In the genomic region with DNA sequence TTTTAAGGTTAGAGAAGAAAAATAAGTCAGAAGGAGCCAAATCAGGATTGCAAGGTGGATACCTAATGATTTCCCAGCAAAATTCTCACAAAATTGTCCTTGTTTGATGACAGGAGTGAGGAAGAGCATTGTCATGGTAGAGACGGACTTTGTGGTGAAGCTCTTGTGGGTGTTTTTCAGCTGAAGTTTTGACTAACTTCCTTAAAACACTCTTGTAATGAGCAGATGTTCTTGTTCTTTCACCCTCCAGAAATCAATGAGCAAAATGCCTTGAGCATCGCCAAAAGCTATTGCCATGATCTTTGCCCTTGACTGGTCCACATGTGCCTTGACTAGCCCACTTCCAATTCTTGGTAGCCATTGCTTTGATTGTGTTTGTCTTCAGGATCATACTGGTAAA, we compare ENCODE assay signal across 1 cellular context.
TF ChIP-seq lines count a peak whose summit lies in the region.

No MANE protein-coding gene starts in this region.

TF ChIP-seq in GM12878, 131 proteins besides CTCF, POLR2A, EP300 and RAD21 (continued from another document):
- TF ChIP-seq, protein P1, sequence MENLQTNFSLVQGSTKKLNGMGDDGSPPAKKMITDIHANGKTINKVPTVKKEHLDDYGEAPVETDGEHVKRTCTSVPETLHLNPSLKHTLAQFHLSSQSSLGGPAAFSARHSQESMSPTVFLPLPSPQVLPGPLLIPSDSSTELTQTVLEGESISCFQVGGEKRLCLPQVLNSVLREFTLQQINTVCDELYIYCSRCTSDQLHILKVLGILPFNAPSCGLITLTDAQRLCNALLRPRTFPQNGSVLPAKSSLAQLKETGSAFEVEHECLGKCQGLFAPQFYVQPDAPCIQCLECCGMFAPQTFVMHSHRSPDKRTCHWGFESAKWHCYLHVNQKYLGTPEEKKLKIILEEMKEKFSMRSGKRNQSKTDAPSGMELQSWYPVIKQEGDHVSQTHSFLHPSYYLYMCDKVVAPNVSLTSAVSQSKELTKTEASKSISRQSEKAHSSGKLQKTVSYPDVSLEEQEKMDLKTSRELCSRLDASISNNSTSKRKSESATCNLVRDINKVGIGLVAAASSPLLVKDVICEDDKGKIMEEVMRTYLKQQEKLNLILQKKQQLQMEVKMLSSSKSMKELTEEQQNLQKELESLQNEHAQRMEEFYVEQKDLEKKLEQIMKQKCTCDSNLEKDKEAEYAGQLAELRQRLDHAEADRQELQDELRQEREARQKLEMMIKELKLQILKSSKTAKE (IDR thresholded peaks at IDR 0.05; ENCODE audit: low read depth, poor library complexity, severe bottlenecking), result no peak
- TF ChIP-seq MEF2B (IDR thresholded peaks at IDR 0.05; ENCODE audit: partially characterized antibody, poor library complexity, severe bottlenecking) (no peak), BMI1 (IDR thresholded peaks at IDR 0.05; ENCODE audit: borderline replicate concordance) (no peak), SUPT20H (IDR thresholded peaks at IDR 0.05; ENCODE audit: borderline replicate concordance, control insufficient read depth, low read depth, low read length) (no peak), IRF4 (IDR thresholded peaks at IDR 0.05; ENCODE audit: low read depth, low read length) (peak; percentile 63), BCL11A (IDR thresholded peaks at IDR 0.05; ENCODE audit: low read depth, low read length) (0 out of 2 replicates have a peak, but pooled peaks have one; percentile 12), NFYA (IDR thresholded peaks at IDR 0.05; ENCODE audit: borderline replicate concordance, low read depth, low read length) (no peak), SPI1 (IDR thresholded peaks at IDR 0.05; ENCODE audit: borderline replicate concordance, insufficient read depth, low read depth, low read length) (no peak), ESRRA (IDR thresholded peaks at IDR 0.05; ENCODE audit: low read length) (no peak), JUND (IDR thresholded peaks at IDR 0.05; ENCODE audit: low read depth, low read length) (no peak), PML (IDR thresholded peaks at IDR 0.05; ENCODE audit: low read length) (no peak), RBBP5 (conservative IDR thresholded peaks at IDR 0.05) (no peak), HCFC1 (IDR thresholded peaks at IDR 0.05; ENCODE audit: low read length) (no peak), POLR2AphosphoS2 (IDR thresholded peaks at IDR 0.05; ENCODE audit: low read depth, low read length) (no peak), TCF12 (IDR thresholded peaks at IDR 0.05; ENCODE audit: low read depth, low read length) (no peak), JUNB (IDR thresholded peaks at IDR 0.05) (peak; percentile 46), LARP7 (IDR thresholded peaks at IDR 0.05) (no peak), SMC3 (IDR thresholded peaks at IDR 0.05; ENCODE audit: borderline replicate concordance, low read length) (no peak), TAF1 (IDR thresholded peaks at IDR 0.05; ENCODE audit: borderline replicate concordance, low read depth, low read length) (no peak), RAD51 (IDR thresholded peaks at IDR 0.05) (no peak), HDAC2 (IDR thresholded peaks at IDR 0.05) (no peak), ZSCAN29 (IDR thresholded peaks at IDR 0.05) (no peak), DPF2 (IDR thresholded peaks at IDR 0.05) (0 out of 2 replicates have a peak, but pooled peaks have one; percentile 31), WRNIP1 (IDR thresholded peaks at IDR 0.05; ENCODE audit: borderline replicate concordance, low read depth, low read length) (no peak), RUNX3 (IDR thresholded peaks at IDR 0.05; ENCODE audit: low read length) (peak; percentile 71), NBN (IDR thresholded peaks at IDR 0.05) (no peak)
- TF ChIP-seq, protein P2, sequence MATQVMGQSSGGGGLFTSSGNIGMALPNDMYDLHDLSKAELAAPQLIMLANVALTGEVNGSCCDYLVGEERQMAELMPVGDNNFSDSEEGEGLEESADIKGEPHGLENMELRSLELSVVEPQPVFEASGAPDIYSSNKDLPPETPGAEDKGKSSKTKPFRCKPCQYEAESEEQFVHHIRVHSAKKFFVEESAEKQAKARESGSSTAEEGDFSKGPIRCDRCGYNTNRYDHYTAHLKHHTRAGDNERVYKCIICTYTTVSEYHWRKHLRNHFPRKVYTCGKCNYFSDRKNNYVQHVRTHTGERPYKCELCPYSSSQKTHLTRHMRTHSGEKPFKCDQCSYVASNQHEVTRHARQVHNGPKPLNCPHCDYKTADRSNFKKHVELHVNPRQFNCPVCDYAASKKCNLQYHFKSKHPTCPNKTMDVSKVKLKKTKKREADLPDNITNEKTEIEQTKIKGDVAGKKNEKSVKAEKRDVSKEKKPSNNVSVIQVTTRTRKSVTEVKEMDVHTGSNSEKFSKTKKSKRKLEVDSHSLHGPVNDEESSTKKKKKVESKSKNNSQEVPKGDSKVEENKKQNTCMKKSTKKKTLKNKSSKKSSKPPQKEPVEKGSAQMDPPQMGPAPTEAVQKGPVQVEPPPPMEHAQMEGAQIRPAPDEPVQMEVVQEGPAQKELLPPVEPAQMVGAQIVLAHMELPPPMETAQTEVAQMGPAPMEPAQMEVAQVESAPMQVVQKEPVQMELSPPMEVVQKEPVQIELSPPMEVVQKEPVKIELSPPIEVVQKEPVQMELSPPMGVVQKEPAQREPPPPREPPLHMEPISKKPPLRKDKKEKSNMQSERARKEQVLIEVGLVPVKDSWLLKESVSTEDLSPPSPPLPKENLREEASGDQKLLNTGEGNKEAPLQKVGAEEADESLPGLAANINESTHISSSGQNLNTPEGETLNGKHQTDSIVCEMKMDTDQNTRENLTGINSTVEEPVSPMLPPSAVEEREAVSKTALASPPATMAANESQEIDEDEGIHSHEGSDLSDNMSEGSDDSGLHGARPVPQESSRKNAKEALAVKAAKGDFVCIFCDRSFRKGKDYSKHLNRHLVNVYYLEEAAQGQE (IDR thresholded peaks at IDR 0.05; ENCODE audit: low read depth, low read length), result no peak
- TF ChIP-seq, protein P3, sequence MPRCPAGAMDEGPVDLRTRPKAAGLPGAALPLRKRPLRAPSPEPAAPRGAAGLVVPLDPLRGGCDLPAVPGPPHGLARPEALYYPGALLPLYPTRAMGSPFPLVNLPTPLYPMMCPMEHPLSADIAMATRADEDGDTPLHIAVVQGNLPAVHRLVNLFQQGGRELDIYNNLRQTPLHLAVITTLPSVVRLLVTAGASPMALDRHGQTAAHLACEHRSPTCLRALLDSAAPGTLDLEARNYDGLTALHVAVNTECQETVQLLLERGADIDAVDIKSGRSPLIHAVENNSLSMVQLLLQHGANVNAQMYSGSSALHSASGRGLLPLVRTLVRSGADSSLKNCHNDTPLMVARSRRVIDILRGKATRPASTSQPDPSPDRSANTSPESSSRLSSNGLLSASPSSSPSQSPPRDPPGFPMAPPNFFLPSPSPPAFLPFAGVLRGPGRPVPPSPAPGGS (IDR thresholded peaks at IDR 0.05; ENCODE audit: borderline replicate concordance, insufficient read depth, low read depth, low read length, poor library complexity, severe bottlenecking), result no peak
- TF ChIP-seq, protein P4, sequence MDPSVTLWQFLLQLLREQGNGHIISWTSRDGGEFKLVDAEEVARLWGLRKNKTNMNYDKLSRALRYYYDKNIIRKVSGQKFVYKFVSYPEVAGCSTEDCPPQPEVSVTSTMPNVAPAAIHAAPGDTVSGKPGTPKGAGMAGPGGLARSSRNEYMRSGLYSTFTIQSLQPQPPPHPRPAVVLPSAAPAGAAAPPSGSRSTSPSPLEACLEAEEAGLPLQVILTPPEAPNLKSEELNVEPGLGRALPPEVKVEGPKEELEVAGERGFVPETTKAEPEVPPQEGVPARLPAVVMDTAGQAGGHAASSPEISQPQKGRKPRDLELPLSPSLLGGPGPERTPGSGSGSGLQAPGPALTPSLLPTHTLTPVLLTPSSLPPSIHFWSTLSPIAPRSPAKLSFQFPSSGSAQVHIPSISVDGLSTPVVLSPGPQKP (IDR thresholded peaks at IDR 0.05; ENCODE audit: low read depth, low read length), result no peak
- TF ChIP-seq, protein P5, sequence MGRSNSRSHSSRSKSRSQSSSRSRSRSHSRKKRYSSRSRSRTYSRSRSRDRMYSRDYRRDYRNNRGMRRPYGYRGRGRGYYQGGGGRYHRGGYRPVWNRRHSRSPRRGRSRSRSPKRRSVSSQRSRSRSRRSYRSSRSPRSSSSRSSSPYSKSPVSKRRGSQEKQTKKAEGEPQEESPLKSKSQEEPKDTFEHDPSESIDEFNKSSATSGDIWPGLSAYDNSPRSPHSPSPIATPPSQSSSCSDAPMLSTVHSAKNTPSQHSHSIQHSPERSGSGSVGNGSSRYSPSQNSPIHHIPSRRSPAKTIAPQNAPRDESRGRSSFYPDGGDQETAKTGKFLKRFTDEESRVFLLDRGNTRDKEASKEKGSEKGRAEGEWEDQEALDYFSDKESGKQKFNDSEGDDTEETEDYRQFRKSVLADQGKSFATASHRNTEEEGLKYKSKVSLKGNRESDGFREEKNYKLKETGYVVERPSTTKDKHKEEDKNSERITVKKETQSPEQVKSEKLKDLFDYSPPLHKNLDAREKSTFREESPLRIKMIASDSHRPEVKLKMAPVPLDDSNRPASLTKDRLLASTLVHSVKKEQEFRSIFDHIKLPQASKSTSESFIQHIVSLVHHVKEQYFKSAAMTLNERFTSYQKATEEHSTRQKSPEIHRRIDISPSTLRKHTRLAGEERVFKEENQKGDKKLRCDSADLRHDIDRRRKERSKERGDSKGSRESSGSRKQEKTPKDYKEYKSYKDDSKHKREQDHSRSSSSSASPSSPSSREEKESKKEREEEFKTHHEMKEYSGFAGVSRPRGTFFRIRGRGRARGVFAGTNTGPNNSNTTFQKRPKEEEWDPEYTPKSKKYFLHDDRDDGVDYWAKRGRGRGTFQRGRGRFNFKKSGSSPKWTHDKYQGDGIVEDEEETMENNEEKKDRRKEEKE (IDR thresholded peaks at IDR 0.05), result no peak
- TF ChIP-seq, protein P6, sequence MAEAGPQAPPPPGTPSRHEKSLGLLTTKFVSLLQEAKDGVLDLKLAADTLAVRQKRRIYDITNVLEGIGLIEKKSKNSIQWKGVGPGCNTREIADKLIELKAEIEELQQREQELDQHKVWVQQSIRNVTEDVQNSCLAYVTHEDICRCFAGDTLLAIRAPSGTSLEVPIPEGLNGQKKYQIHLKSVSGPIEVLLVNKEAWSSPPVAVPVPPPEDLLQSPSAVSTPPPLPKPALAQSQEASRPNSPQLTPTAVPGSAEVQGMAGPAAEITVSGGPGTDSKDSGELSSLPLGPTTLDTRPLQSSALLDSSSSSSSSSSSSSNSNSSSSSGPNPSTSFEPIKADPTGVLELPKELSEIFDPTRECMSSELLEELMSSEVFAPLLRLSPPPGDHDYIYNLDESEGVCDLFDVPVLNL (IDR thresholded peaks at IDR 0.05; ENCODE audit: low read depth, low read length), result no peak
- TF ChIP-seq, protein P7, sequence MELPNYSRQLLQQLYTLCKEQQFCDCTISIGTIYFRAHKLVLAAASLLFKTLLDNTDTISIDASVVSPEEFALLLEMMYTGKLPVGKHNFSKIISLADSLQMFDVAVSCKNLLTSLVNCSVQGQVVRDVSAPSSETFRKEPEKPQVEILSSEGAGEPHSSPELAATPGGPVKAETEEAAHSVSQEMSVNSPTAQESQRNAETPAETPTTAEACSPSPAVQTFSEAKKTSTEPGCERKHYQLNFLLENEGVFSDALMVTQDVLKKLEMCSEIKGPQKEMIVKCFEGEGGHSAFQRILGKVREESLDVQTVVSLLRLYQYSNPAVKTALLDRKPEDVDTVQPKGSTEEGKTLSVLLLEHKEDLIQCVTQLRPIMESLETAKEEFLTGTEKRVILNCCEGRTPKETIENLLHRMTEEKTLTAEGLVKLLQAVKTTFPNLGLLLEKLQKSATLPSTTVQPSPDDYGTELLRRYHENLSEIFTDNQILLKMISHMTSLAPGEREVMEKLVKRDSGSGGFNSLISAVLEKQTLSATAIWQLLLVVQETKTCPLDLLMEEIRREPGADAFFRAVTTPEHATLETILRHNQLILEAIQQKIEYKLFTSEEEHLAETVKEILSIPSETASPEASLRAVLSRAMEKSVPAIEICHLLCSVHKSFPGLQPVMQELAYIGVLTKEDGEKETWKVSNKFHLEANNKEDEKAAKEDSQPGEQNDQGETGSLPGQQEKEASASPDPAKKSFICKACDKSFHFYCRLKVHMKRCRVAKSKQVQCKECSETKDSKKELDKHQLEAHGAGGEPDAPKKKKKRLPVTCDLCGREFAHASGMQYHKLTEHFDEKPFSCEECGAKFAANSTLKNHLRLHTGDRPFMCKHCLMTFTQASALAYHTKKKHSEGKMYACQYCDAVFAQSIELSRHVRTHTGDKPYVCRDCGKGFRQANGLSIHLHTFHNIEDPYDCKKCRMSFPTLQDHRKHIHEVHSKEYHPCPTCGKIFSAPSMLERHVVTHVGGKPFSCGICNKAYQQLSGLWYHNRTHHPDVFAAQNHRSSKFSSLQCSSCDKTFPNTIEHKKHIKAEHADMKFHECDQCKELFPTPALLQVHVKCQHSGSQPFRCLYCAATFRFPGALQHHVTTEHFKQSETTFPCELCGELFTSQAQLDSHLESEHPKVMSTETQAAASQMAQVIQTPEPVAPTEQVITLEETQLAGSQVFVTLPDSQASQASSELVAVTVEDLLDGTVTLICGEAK (IDR thresholded peaks at IDR 0.05; ENCODE audit: borderline replicate concordance), result no peak
